In the genomic region with DNA sequence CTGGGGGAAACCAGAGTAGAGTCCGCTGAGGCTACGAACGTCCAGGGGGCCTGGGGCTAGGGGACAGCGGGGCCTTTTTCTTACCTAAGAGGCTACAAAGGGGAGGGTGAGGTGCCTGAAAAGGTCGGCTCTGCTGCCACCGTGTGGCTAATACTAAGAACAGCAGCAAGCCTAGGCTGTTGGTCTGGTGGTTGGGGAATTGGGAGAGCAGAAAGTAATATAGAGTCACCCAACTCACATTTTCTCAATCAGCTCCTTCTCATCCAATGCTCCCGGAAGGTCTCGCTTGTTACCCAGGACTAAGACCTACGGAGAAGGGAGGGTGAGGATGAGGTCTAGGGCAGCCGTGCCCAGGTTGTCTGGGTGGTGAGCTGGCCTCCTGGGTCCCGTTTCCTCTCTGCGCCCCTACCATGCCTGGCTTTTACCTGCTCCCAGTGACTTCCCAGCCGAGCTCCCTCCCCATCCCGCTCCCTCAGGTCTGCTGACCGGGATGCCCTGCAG, we compare ENCODE assay signal across 8 cellular contexts. TPM values are rescaled to one million over a fixed set of nuclear protein-coding genes. Genes with fewer than 3 reads are reported as not detected.
A peak's percentile ranks its signal among the peaks of the same experiment; 100 is the strongest.
DNase-seq lines count a peak whose midpoint lies in the region; ATAC-seq and TF ChIP-seq lines count a peak whose summit lies in the region.

No MANE protein-coding gene starts in this region.

- no peak overlapping the region for H3K9ac ChIP-seq in liver (ENCODE audit: low read depth in 1 of 2, low read length in 2 of 2)

- no peaks in the 10 kb centered on the region for H3K9me3 ChIP-seq in liver (ENCODE audit: control insufficient read depth in 4 of 4, low read length in 3 of 4)

- ATAC-seq in HG02885 (IDR thresholded peaks at IDR 0.05; ENCODE audit: poor library complexity, unreplicated experiment) (peak; percentile 67), HG03439 (IDR thresholded peaks at IDR 0.05; ENCODE audit: unreplicated experiment) (no peak)

- peak; percentile 88 for DNase-seq in G401 (ENCODE audit: low spot score)
- DNase-seq in NCI-H345 (lab: John Stamatoyannopoulos, UW): peak; percentile 70
- DNase-seq in activated CD4-positive, CD25-positive, alpha-beta regulatory T cell treated with anti-CD3 and anti-CD28 coated beads, Interleukin-2, amount 50 U/mL, for 72 hours: peak; percentile 52
- peak; percentile 57 for DNase-seq in dedifferentiated amniotic fluid mesenchymal stem cell (ENCODE audit: extremely low spot score)
- peak in 4 of 6 experiments; percentile 23 to 62 (median 42) for DNase-seq in stimulated activated naive CD4-positive, alpha-beta T cell (lab: John Stamatoyannopoulos, UW)

- peak; percentile 84 for TF ChIP-seq CTCF in liver (IDR thresholded peaks at IDR 0.05; ENCODE audit: low read depth, low read length, missing input control)

- WGBS in liver: 50% methylated on average over 15 of the region's 15 CpGs

- peaks cover 5 to 20% (median 12%) of the 10 kb centered on the region in 4 donors for H3K36me3 ChIP-seq in liver (ENCODE audit: control insufficient read depth in 4 of 4, insufficient read depth in 3 of 4, low read depth in 1 of 4, low read length in 3 of 4)

- TF ChIP-seq RAD21 in liver (IDR thresholded peaks at IDR 0.05): peak; percentile 67 to 78

- peaks cover 2 to 22% (median 17%) of the 10 kb centered on the region in 4 donors for H3K4me1 ChIP-seq in liver (ENCODE audit: control insufficient read depth in 4 of 4, insufficient read depth in 4 of 4, low read length in 3 of 4)

- in situ Hi-C loops in G401 (cut with HindIII; ENCODE audit: low sequenced_read_pairs): loop anchor here (25.0 kb wide), 1 partner anchor 123 kb away; the partner anchor contains the start of gene ELF3

- peak overlapping the region; percentile 9 to 65 for H3K27ac ChIP-seq in liver (ENCODE audit: low read depth in 1 of 2, low read length in 2 of 2)

- H3K4me3 ChIP-seq in liver (ENCODE audit: low read depth in 1 of 3, low read length in 3 of 3): no peak overlapping the region

- no peaks in the 10 kb centered on the region for H3K27me3 ChIP-seq in liver (ENCODE audit: control insufficient read depth in 4 of 4, insufficient read depth in 4 of 4, low read length in 3 of 4)

TF ChIP-seq in liver, 16 proteins besides CTCF, POLR2A, EP300 and RAD21:
- TF ChIP-seq RXRA (IDR thresholded peaks at IDR 0.05) (no peak), GABPA (IDR thresholded peaks at IDR 0.05 in 1 of 2, conservative IDR thresholded peaks at IDR 0.05 in 1 of 2) (no peak), FOXA1 (IDR thresholded peaks at IDR 0.05) (no peak), JUND (IDR thresholded peaks at IDR 0.05) (no peak), REST (IDR thresholded peaks at IDR 0.05) (no peak), ATF3 (IDR thresholded peaks at IDR 0.05) (no peak), TAF1 (conservative IDR thresholded peaks at IDR 0.05) (no peak), YY1 (IDR thresholded peaks at IDR 0.05) (no peak), SP1 (IDR thresholded peaks at IDR 0.05) (no peak), FOXA2 (IDR thresholded peaks at IDR 0.05) (no peak), ZBTB33 (IDR thresholded peaks at IDR 0.05) (no peak), HNF4G (IDR thresholded peaks at IDR 0.05) (no peak), NR2F2 (IDR thresholded peaks at IDR 0.05) (no peak), HNF4A (conservative IDR thresholded peaks at IDR 0.05) (no peak), EGR1 (IDR thresholded peaks at IDR 0.05; ENCODE audit: low read depth in 2 of 2) (no peak)
- TF ChIP-seq, protein P1, sequence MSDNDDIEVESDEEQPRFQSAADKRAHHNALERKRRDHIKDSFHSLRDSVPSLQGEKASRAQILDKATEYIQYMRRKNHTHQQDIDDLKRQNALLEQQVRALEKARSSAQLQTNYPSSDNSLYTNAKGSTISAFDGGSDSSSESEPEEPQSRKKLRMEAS (IDR thresholded peaks at IDR 0.05): no peak

RNA-seq across cellular contexts. Expression of gene ARL8A, which starts 9.3 kb away (rescaled TPM):
- total RNA-seq in G401 (2014; rRNA removed; shearing (Covaris generic)): 15.1 and 17.0 TPM in 2 replicates
- 10 to 100 TPM in 1 of 2 donors, 1 to 10 TPM in 1; 8.4 to 21.8 TPM for total RNA-seq in liver
- polyA plus RNA-seq in liver: 10 to 100 TPM; 18.5 to 25.7 TPM

RNA-seq across cellular contexts. Expression of gene GPR37L1, which starts 12.6 kb away (rescaled TPM):
- total RNA-seq in G401 (2014; rRNA removed; shearing (Covaris generic)): not detected in 2 replicates
- under 1 TPM in 1 of 2 donors, not detected in 1; under 0.01 TPM for total RNA-seq in liver
- under 1 TPM; 0.02 to 0.04 TPM for polyA plus RNA-seq in liver

RNA-seq across cellular contexts. Expression of gene PTPN7, which starts 25.1 kb away (rescaled TPM):
- not detected in 2 replicates for total RNA-seq in G401 (2014; rRNA removed; shearing (Covaris generic))
- total RNA-seq in liver: 1 to 10 TPM; 1.8 to 7.0 TPM
- 1 to 10 TPM in 1 of 2 donors, under 1 TPM in 1; 0.75 to 1.5 TPM for polyA plus RNA-seq in liver

RNA-seq across cellular contexts. Expression of gene LGR6, which starts 58.3 kb away (rescaled TPM):
- not detected in 2 replicates for total RNA-seq in G401 (2014; rRNA removed; shearing (Covaris generic))
- 1 to 10 TPM in 1 of 2 donors, under 1 TPM in 1; 0.05 to 1.2 TPM for total RNA-seq in liver
- polyA plus RNA-seq in liver: under 1 TPM; 0.63 to 0.86 TPM
